ENCODE assay signal across 1 cellular context in genomic region chr2:232349946-232350635, GRCh38.
TF ChIP-seq lines count a peak whose summit lies in the region.

No MANE protein-coding gene starts in this region.

TF ChIP-seq in HEK293T, 16 proteins besides CTCF, POLR2A, EP300 and RAD21:
- TF ChIP-seq FOXK2 (IDR thresholded peaks at IDR 0.05) (no peak), CTBP1 (IDR thresholded peaks at IDR 0.05; ENCODE audit: borderline replicate concordance) (no peak), SUZ12 (IDR thresholded peaks at IDR 0.05) (no peak), NFRKB (IDR thresholded peaks at IDR 0.05) (no peak), SP1 (IDR thresholded peaks at IDR 0.05) (no peak), TARDBP (IDR thresholded peaks at IDR 0.05) (no peak), LEF1 (IDR thresholded peaks at IDR 0.05; ENCODE audit: borderline replicate concordance) (no peak)
